1 cellular context compared by ENCODE assay signal in genomic region chr9:122092611-122093506, GRCh38.
TF ChIP-seq lines count a peak whose summit lies in the region.

Gene TTLL11 (minus strand): TSS chr9:122093308. CDS start chr9:122093148, 160 bp downstream.

TF ChIP-seq in HepG2, 621 proteins besides CTCF, POLR2A, EP300 and RAD21 (continued from another document and continues in another):
- TF ChIP-seq HHEX (CRISPR knock-in tag; IDR thresholded peaks at IDR 0.05): no peak
- no peak for TF ChIP-seq HNRNPUL1 (IDR thresholded peaks at IDR 0.05; ENCODE audit: low read depth, low read length)
- TF ChIP-seq GRHL1 (CRISPR knock-in tag; conservative IDR thresholded peaks at IDR 0.05): no peak
- TF ChIP-seq TBL1XR1 (IDR thresholded peaks at IDR 0.05; ENCODE audit: borderline replicate concordance, low read length, partially characterized antibody): no peak
- no peak for TF ChIP-seq ZNF432 (CRISPR knock-in tag; IDR thresholded peaks at IDR 0.05; ENCODE audit: borderline replicate concordance)
- peak; percentile 99 for TF ChIP-seq ZHX2 (IDR thresholded peaks at IDR 0.05; ENCODE audit: low read depth)
- TF ChIP-seq ZHX2 (CRISPR knock-in tag; IDR thresholded peaks at IDR 0.05; ENCODE audit: borderline replicate concordance): no peak
- no peak for TF ChIP-seq RBAK (CRISPR knock-in tag; IDR thresholded peaks at IDR 0.05)
- no peak for TF ChIP-seq ZNF670 (CRISPR knock-in tag; IDR thresholded peaks at IDR 0.05; ENCODE audit: borderline replicate concordance)
- TF ChIP-seq ZNF3 (CRISPR knock-in tag; IDR thresholded peaks at IDR 0.05): no peak
- TF ChIP-seq ZNF644 (CRISPR knock-in tag; IDR thresholded peaks at IDR 0.05; ENCODE audit: low read depth): no peak
- peak; percentile 49; the same call in 1 of the 2 replicates for TF ChIP-seq SIN3B (IDR thresholded peaks at IDR 0.05; ENCODE audit: low read length)
- peak; percentile 91 for TF ChIP-seq YEATS2 (CRISPR knock-in tag; IDR thresholded peaks at IDR 0.05; ENCODE audit: borderline replicate concordance)
- TF ChIP-seq ZNF740 (CRISPR knock-in tag; IDR thresholded peaks at IDR 0.05): no peak
- peak; percentile 92 for TF ChIP-seq CREB1 (IDR thresholded peaks at IDR 0.05)
- peak; percentile 95 for TF ChIP-seq CREB1 (CRISPR knock-in tag; IDR thresholded peaks at IDR 0.05)
- TF ChIP-seq FIP1L1 (IDR thresholded peaks at IDR 0.05; ENCODE audit: borderline replicate concordance, insufficient read depth, low read depth, low read length): no peak
- TF ChIP-seq PHF21A (CRISPR knock-in tag; IDR thresholded peaks at IDR 0.05): 0 out of 2 replicates have a peak, but pooled peaks have one; percentile 31
- no peak for TF ChIP-seq ZNF816 (CRISPR knock-in tag; IDR thresholded peaks at IDR 0.05; ENCODE audit: borderline replicate concordance)
- no peak for TF ChIP-seq ZC3H4 (CRISPR knock-in tag; IDR thresholded peaks at IDR 0.05; ENCODE audit: borderline replicate concordance)
- TF ChIP-seq ARID2 (CRISPR knock-in tag; IDR thresholded peaks at IDR 0.05; ENCODE audit: borderline replicate concordance): no peak
- TF ChIP-seq ZSCAN21 (CRISPR knock-in tag; IDR thresholded peaks at IDR 0.05; ENCODE audit: borderline replicate concordance): peak; percentile 79; the same call in 1 of the 2 replicates
- 0 out of 2 replicates have a peak, but pooled peaks have one; percentile 30 for TF ChIP-seq NFATC3 (CRISPR knock-in tag; IDR thresholded peaks at IDR 0.05)
- TF ChIP-seq ZNF564 (CRISPR knock-in tag; IDR thresholded peaks at IDR 0.05): no peak; the same call in 1 of the 2 replicates
- TF ChIP-seq ZNF558 (CRISPR knock-in tag; IDR thresholded peaks at IDR 0.05; ENCODE audit: borderline replicate concordance): no peak; the same call in 1 of the 2 replicates
- TF ChIP-seq ZNF547 (CRISPR knock-in tag; IDR thresholded peaks at IDR 0.05): no peak; the same call in 1 of the 2 replicates
- peak; percentile 61 for TF ChIP-seq SP2 (CRISPR knock-in tag; IDR thresholded peaks at IDR 0.05)
- TF ChIP-seq TGIF2 (CRISPR knock-in tag; IDR thresholded peaks at IDR 0.05): peak; percentile 99
- TF ChIP-seq HMG20B (CRISPR knock-in tag; conservative IDR thresholded peaks at IDR 0.05): no peak
- no peak for TF ChIP-seq NONO (IDR thresholded peaks at IDR 0.05)
- TF ChIP-seq NONO (CRISPR knock-in tag; conservative IDR thresholded peaks at IDR 0.05): peak; percentile 93
- TF ChIP-seq PLSCR1 (CRISPR knock-in tag; IDR thresholded peaks at IDR 0.05; ENCODE audit: borderline replicate concordance): no peak
- TF ChIP-seq ZNF749 (CRISPR knock-in tag; IDR thresholded peaks at IDR 0.05; ENCODE audit: borderline replicate concordance): 0 out of 2 replicates have a peak, but pooled peaks have one; percentile 44
- no peak for TF ChIP-seq ZNF720 (CRISPR knock-in tag; IDR thresholded peaks at IDR 0.05)
- peak; percentile 49; the same call in 1 of the 2 replicates for TF ChIP-seq AKNA (CRISPR knock-in tag; IDR thresholded peaks at IDR 0.05; ENCODE audit: borderline replicate concordance)
- TF ChIP-seq ZNF343 (CRISPR knock-in tag; IDR thresholded peaks at IDR 0.05): no peak
- TF ChIP-seq SNAPC2 (CRISPR knock-in tag; IDR thresholded peaks at IDR 0.05): no peak
- no peak for TF ChIP-seq CREB3 (CRISPR knock-in tag; IDR thresholded peaks at IDR 0.05)
- no peak for TF ChIP-seq ZNF207 (IDR thresholded peaks at IDR 0.05; ENCODE audit: borderline replicate concordance)
- no peak for TF ChIP-seq NCOR1 (IDR thresholded peaks at IDR 0.05; ENCODE audit: borderline replicate concordance, low read length)
- no peak for TF ChIP-seq ZSCAN5A (CRISPR knock-in tag; IDR thresholded peaks at IDR 0.05; ENCODE audit: borderline replicate concordance)
- peak; percentile 68 for TF ChIP-seq PHF5A (CRISPR knock-in tag; IDR thresholded peaks at IDR 0.05; ENCODE audit: low read depth, unreplicated experiment)
- no peak for TF ChIP-seq SIX1 (CRISPR knock-in tag; IDR thresholded peaks at IDR 0.05; ENCODE audit: borderline replicate concordance)
- TF ChIP-seq GMEB2 (CRISPR knock-in tag; IDR thresholded peaks at IDR 0.05; ENCODE audit: low read depth): no peak
- TF ChIP-seq POLR2AphosphoS2 (IDR thresholded peaks at IDR 0.05; ENCODE audit: low read depth, low read length): no peak
- peak; percentile 100 for TF ChIP-seq YY1 (IDR thresholded peaks at IDR 0.05; ENCODE audit: insufficient read depth, insufficient replicate concordance, low read depth, low read length)
- TF ChIP-seq ZNF549 (CRISPR knock-in tag; IDR thresholded peaks at IDR 0.05): no peak
- no peak for TF ChIP-seq SATB2 (CRISPR knock-in tag; IDR thresholded peaks at IDR 0.05)
- TF ChIP-seq SSRP1 (CRISPR knock-in tag; IDR thresholded peaks at IDR 0.05): no peak
- TF ChIP-seq ZNF773 (CRISPR knock-in tag; IDR thresholded peaks at IDR 0.05; ENCODE audit: borderline replicate concordance): no peak; the same call in 1 of the 2 replicates
- TF ChIP-seq RBM39 (IDR thresholded peaks at IDR 0.05; ENCODE audit: low read depth, low read length, poor library complexity, severe bottlenecking): no peak
- TF ChIP-seq SKI (IDR thresholded peaks at IDR 0.05; ENCODE audit: partially characterized antibody): no peak
- no peak for TF ChIP-seq FOXP1 (IDR thresholded peaks at IDR 0.05)
- no peak for TF ChIP-seq FOXP1 (CRISPR knock-in tag; IDR thresholded peaks at IDR 0.05)
